1 cellular context compared by ENCODE assay signal in genomic region chr9:98989036-98990000, GRCh38.
TF ChIP-seq lines count a peak whose summit lies in the region.

No MANE protein-coding gene starts in this region.

TF ChIP-seq in HepG2, 621 proteins besides CTCF, POLR2A, EP300 and RAD21 (continued from another document):
- TF ChIP-seq SATB2 (CRISPR knock-in tag; IDR thresholded peaks at IDR 0.05) (no peak), ZNF263 (CRISPR knock-in tag; IDR thresholded peaks at IDR 0.05) (peak; percentile 80), TAF15 (IDR thresholded peaks at IDR 0.05; ENCODE audit: low read depth, low read length, poor library complexity, severe bottlenecking) (no peak), KIAA2018 (CRISPR knock-in tag; IDR thresholded peaks at IDR 0.05; ENCODE audit: borderline replicate concordance) (no peak)
- TF ChIP-seq, protein P1, sequence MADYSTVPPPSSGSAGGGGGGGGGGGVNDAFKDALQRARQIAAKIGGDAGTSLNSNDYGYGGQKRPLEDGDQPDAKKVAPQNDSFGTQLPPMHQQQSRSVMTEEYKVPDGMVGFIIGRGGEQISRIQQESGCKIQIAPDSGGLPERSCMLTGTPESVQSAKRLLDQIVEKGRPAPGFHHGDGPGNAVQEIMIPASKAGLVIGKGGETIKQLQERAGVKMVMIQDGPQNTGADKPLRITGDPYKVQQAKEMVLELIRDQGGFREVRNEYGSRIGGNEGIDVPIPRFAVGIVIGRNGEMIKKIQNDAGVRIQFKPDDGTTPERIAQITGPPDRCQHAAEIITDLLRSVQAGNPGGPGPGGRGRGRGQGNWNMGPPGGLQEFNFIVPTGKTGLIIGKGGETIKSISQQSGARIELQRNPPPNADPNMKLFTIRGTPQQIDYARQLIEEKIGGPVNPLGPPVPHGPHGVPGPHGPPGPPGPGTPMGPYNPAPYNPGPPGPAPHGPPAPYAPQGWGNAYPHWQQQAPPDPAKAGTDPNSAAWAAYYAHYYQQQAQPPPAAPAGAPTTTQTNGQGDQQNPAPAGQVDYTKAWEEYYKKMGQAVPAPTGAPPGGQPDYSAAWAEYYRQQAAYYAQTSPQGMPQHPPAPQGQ (CRISPR knock-in tag; IDR thresholded peaks at IDR 0.05; ENCODE audit: borderline replicate concordance) = no peak
